In genomic region chr2:138012968-138013367, GRCh38 we compare ENCODE assay signal across 1 cellular context.
TF ChIP-seq lines count a peak whose summit lies in the region.

No MANE protein-coding gene starts in this region.

TF ChIP-seq in K562, 482 proteins besides CTCF, POLR2A, EP300 and RAD21 (continued from another document):
- TF ChIP-seq RFX1 (IDR thresholded peaks at IDR 0.05) (peak; percentile 39; the same call in 1 of the 2 replicates), ZNF41 (CRISPR knock-in tag; conservative IDR thresholded peaks at IDR 0.05) (no peak), EHMT2 (IDR thresholded peaks at IDR 0.05) (no peak), BRD4 (IDR thresholded peaks at IDR 0.05) (no peak), KAT7 (CRISPR knock-in tag; IDR thresholded peaks at IDR 0.05; ENCODE audit: borderline replicate concordance) (no peak), ZFP36 (IDR thresholded peaks at IDR 0.05; ENCODE audit: low read depth, low read length, partially characterized antibody) (no peak), PML (IDR thresholded peaks at IDR 0.05; ENCODE audit: low read length) (no peak), BRF1 (IDR thresholded peaks at IDR 0.05; ENCODE audit: borderline replicate concordance, extremely low read depth, insufficient read length) (no peak), KDM5B (IDR thresholded peaks at IDR 0.05; ENCODE audit: insufficient replicate concordance, low read depth, low read length) (no peak)
- TF ChIP-seq, protein P1, sequence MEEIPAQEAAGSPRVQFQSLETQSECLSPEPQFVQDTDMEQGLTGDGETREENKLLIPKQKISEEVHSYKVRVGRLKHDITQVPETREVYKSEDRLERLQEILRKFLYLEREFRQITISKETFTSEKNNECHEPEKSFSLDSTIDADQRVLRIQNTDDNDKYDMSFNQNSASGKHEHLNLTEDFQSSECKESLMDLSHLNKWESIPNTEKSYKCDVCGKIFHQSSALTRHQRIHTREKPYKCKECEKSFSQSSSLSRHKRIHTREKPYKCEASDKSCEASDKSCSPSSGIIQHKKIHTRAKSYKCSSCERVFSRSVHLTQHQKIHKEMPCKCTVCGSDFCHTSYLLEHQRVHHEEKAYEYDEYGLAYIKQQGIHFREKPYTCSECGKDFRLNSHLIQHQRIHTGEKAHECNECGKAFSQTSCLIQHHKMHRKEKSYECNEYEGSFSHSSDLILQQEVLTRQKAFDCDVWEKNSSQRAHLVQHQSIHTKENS (CRISPR knock-in tag; IDR thresholded peaks at IDR 0.05), result no peak
- TF ChIP-seq, protein P2, sequence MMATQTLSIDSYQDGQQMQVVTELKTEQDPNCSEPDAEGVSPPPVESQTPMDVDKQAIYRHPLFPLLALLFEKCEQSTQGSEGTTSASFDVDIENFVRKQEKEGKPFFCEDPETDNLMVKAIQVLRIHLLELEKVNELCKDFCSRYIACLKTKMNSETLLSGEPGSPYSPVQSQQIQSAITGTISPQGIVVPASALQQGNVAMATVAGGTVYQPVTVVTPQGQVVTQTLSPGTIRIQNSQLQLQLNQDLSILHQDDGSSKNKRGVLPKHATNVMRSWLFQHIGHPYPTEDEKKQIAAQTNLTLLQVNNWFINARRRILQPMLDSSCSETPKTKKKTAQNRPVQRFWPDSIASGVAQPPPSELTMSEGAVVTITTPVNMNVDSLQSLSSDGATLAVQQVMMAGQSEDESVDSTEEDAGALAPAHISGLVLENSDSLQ (IDR thresholded peaks at IDR 0.05), result peak; percentile 76
